In genomic region chr22:49690454-49690853, GRCh38 we compare ENCODE assay signal across 20 cellular contexts.
"Had no signal": no experiment of that assay in that cellular context is flagged by ENCODE, and none has a peak within 500 bp of the region (broad histone marks: within the 10 kb centered on the region; RNA-seq: fewer than 3 reads in every experiment).

No MANE protein-coding gene starts in this region.

- H3K4me1 ChIP-seq: lower lobe of right lung, neural progenitor cell, testis, upper lobe of left lung had no signal

- H3K36me3 ChIP-seq: lower lobe of right lung, neural progenitor cell, upper lobe of left lung had no signal

- FAIRE-seq: astrocyte had no signal

- H3K4me1 Mint-ChIP-seq: activated CD4-positive, alpha-beta memory T cell treated with anti-CD3 and anti-CD28 coated beads, Interleukin-2, amount 10 ng/mL, durations not matched to agents 7 days and 5 days; activated CD4-positive, alpha-beta T cell treated with anti-CD3 and anti-CD28 coated beads, Interleukin-2, amount 10 ng/mL, durations not matched to agents 24 days and 14 days; neural progenitor cell had no signal

- H3K36me3 Mint-ChIP-seq: activated naive CD4-positive, alpha-beta T cell treated with anti-CD3 and anti-CD28 coated beads, Interleukin-2, amount 50 U/mL, for 72 hours; neural progenitor cell had no signal

- DNase-seq: activated CD4-positive, alpha-beta memory T cell treated with anti-CD3 and anti-CD28 coated beads, Interleukin-2, amount 10 ng/mL, durations not matched to agents 7 days and 5 days; activated CD4-positive, alpha-beta T cell treated with anti-CD3 and anti-CD28 coated beads, Interleukin-2, amount 10 ng/mL, durations not matched to agents 24 days and 14 days; cortex of kidney; lower lobe of right lung; mesendoderm; naive thymus-derived CD4-positive, alpha-beta T cell; stimulated activated CD4-positive, alpha-beta T cell treated with anti-CD3 and anti-CD28 coated beads, Interleukin-2, amount 100 ng/mL, for 48 hours; stimulated activated naive CD4-positive, alpha-beta T cell; SW 1271; testis; upper lobe of left lung had no signal

- H3K9me3 ChIP-seq: lower lobe of right lung, testis, upper lobe of left lung had no signal

- ATAC-seq: activated CD4-positive, CD25-positive, alpha-beta regulatory T cell treated with anti-CD3 and anti-CD28 coated beads, Interleukin-2, amount 50 U/mL, for 24 hours; activated naive CD4-positive, alpha-beta T cell treated with anti-CD3 and anti-CD28 coated beads, Interleukin-2, amount 50 U/mL, for 72 hours; left lobe of liver; naive thymus-derived CD4-positive, alpha-beta T cell had no signal

- H3K4me3 ChIP-seq: lower lobe of right lung, neural progenitor cell, testis, upper lobe of left lung had no signal

- H3K9me3 Mint-ChIP-seq: activated CD4-positive, alpha-beta memory T cell treated with anti-CD3 and anti-CD28 coated beads, Interleukin-2, amount 10 ng/mL, durations not matched to agents 7 days and 5 days; activated CD4-positive, alpha-beta T cell treated with anti-CD3 and anti-CD28 coated beads, Interleukin-2, amount 10 ng/mL, durations not matched to agents 24 days and 14 days; activated naive CD4-positive, alpha-beta T cell treated with anti-CD3 and anti-CD28 coated beads, Interleukin-2, amount 50 U/mL, for 72 hours; activated T-helper 1 cell treated with anti-CD3 and anti-CD28 coated beads, Interleukin-12 subunit alpha, Interleukin-12 subunit beta, Interleukin-2, Interleukin-4 antibody, amounts not matched to agents 30 ng/mL and 10 ng/mL and 1 ng/mL, durations not matched to agents 14 hours and 24 hours and 36 hours; central memory CD8-positive, alpha-beta T cell had no signal

- H3K27ac ChIP-seq: epithelial cell of prostate, lower lobe of right lung, neural progenitor cell, testis, upper lobe of left lung, VCaP had no signal

- H3K4me3 Mint-ChIP-seq: activated CD4-positive, alpha-beta memory T cell treated with anti-CD3 and anti-CD28 coated beads, Interleukin-2, amount 10 ng/mL, durations not matched to agents 7 days and 5 days; activated CD4-positive, alpha-beta T cell treated with anti-CD3 and anti-CD28 coated beads, Interleukin-2, amount 10 ng/mL, durations not matched to agents 24 days and 14 days; activated T-helper 1 cell treated with anti-CD3 and anti-CD28 coated beads, Interleukin-12 subunit alpha, Interleukin-12 subunit beta, Interleukin-2, Interleukin-4 antibody, amounts not matched to agents 30 ng/mL and 10 ng/mL and 1 ng/mL, durations not matched to agents 14 hours and 24 hours and 36 hours; central memory CD8-positive, alpha-beta T cell; naive thymus-derived CD4-positive, alpha-beta T cell; neural progenitor cell had no signal

- H3K27me3 ChIP-seq: neural progenitor cell, testis, upper lobe of left lung had no signal

- H3K9ac ChIP-seq: neural progenitor cell had no signal

- H3K27me3 Mint-ChIP-seq: activated CD4-positive, alpha-beta memory T cell treated with anti-CD3 and anti-CD28 coated beads, Interleukin-2, amount 10 ng/mL, durations not matched to agents 7 days and 5 days; activated CD4-positive, alpha-beta T cell treated with anti-CD3 and anti-CD28 coated beads, Interleukin-2, amount 10 ng/mL, durations not matched to agents 24 days and 14 days had no signal

- H3K27ac Mint-ChIP-seq: activated CD4-positive, alpha-beta memory T cell treated with anti-CD3 and anti-CD28 coated beads, Interleukin-2, amount 10 ng/mL, durations not matched to agents 7 days and 5 days; activated CD4-positive, alpha-beta T cell treated with anti-CD3 and anti-CD28 coated beads, Interleukin-2, amount 10 ng/mL, durations not matched to agents 24 days and 14 days; activated naive CD4-positive, alpha-beta T cell treated with anti-CD3 and anti-CD28 coated beads, Interleukin-2, amount 50 U/mL, for 72 hours; activated T-helper 1 cell treated with anti-CD3 and anti-CD28 coated beads, Interleukin-12 subunit alpha, Interleukin-12 subunit beta, Interleukin-2, Interleukin-4 antibody, amounts not matched to agents 30 ng/mL and 10 ng/mL and 1 ng/mL, durations not matched to agents 14 hours and 24 hours and 36 hours; neural progenitor cell had no signal
